ENCODE assay signal across 1 cellular context in genomic region chr5:65555266-65555665, GRCh38.
TF ChIP-seq lines count a peak whose summit lies in the region.

No MANE protein-coding gene starts in this region.

TF ChIP-seq in K562, 482 proteins besides CTCF, POLR2A, EP300 and RAD21:
- TF ChIP-seq JUN (IDR thresholded peaks at IDR 0.05; ENCODE audit: borderline replicate concordance, low read depth, low read length) (0 out of 2 replicates have a peak, but pooled peaks have one; percentile 32), JUN (CRISPR knock-in tag; IDR thresholded peaks at IDR 0.05; ENCODE audit: borderline replicate concordance) (no peak), STAG1 (CRISPR knock-in tag; IDR thresholded peaks at IDR 0.05; ENCODE audit: borderline replicate concordance) (no peak), MEF2D (tag; conservative IDR thresholded peaks at IDR 0.05; ENCODE audit: low read depth) (peak; percentile 88), NR2C2 (CRISPR knock-in tag; IDR thresholded peaks at IDR 0.05) (no peak), NR2C2 (tag; IDR thresholded peaks at IDR 0.05) (0 out of 2 replicates have a peak, but pooled peaks have one; percentile 10), ZNF589 (CRISPR knock-in tag; IDR thresholded peaks at IDR 0.05; ENCODE audit: low read depth) (peak; percentile 61), NRF1 (conservative IDR thresholded peaks at IDR 0.05 in 1 of 2, IDR thresholded peaks at IDR 0.05 in 1 of 2) (no peak), CHD4 (IDR thresholded peaks at IDR 0.05; ENCODE audit: insufficient read depth, insufficient replicate concordance, low read depth, low read length, poor library complexity, severe bottlenecking) (no peak), SMC3 (conservative IDR thresholded peaks at IDR 0.05; ENCODE audit: insufficient read depth, low read depth, low read length) (no peak), SOX6 (IDR thresholded peaks at IDR 0.05) (peak; percentile 78), U2AF1 (optimal IDR thresholded peaks at IDR 0.05; ENCODE audit: low read depth, low read length) (no peak), ATF3 (IDR thresholded peaks at IDR 0.05) (peak; percentile 72), ATF3 (CRISPR knock-in tag; conservative IDR thresholded peaks at IDR 0.05) (no peak), JUND (IDR thresholded peaks at IDR 0.05; ENCODE audit: borderline replicate concordance, low read depth, low read length) (peak; percentile 12; the same call in 1 of the 2 replicates), JUND (tag; IDR thresholded peaks at IDR 0.05; ENCODE audit: borderline replicate concordance, low read depth, low read length) (no peak), CEBPG (CRISPR knock-in tag; IDR thresholded peaks at IDR 0.05) (peak; percentile 33; the same call in 1 of the 2 replicates), CEBPG (tag; conservative IDR thresholded peaks at IDR 0.05 in 1 of 2, IDR thresholded peaks at IDR 0.05 in 1 of 2) (peak in 1 of 2 experiments; percentile 71; a peak in 2 of 4 replicates), ATF7 (IDR thresholded peaks at IDR 0.05) (peak; percentile 57)
